Comparison of ENCODE assay signal across 1 cellular context in genomic region chr1:156241926-156242325, GRCh38.
TF ChIP-seq lines count a peak whose summit lies in the region.

Gene BGLAP (plus strand): TSS chr1:156242184. CDS start chr1:156242232, 48 bp downstream.

TF ChIP-seq in HepG2, 621 proteins besides CTCF, POLR2A, EP300 and RAD21:
- no peak for TF ChIP-seq YEATS2 (CRISPR knock-in tag; IDR thresholded peaks at IDR 0.05; ENCODE audit: borderline replicate concordance)
- TF ChIP-seq, protein P1, sequence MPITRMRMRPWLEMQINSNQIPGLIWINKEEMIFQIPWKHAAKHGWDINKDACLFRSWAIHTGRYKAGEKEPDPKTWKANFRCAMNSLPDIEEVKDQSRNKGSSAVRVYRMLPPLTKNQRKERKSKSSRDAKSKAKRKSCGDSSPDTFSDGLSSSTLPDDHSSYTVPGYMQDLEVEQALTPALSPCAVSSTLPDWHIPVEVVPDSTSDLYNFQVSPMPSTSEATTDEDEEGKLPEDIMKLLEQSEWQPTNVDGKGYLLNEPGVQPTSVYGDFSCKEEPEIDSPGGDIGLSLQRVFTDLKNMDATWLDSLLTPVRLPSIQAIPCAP (CRISPR knock-in tag; IDR thresholded peaks at IDR 0.05; ENCODE audit: low read depth), result no peak
- no peak for TF ChIP-seq ZNF207 (IDR thresholded peaks at IDR 0.05; ENCODE audit: borderline replicate concordance)
- TF ChIP-seq MATR3 (CRISPR knock-in tag; IDR thresholded peaks at IDR 0.05), result no peak
- TF ChIP-seq NCOA2 (CRISPR knock-in tag; IDR thresholded peaks at IDR 0.05), result no peak
- no peak for TF ChIP-seq ZNF24 (IDR thresholded peaks at IDR 0.05)
- TF ChIP-seq MED13 (CRISPR knock-in tag; IDR thresholded peaks at IDR 0.05), result no peak
- TF ChIP-seq AGO2 (optimal IDR thresholded peaks at IDR 0.05; ENCODE audit: low read depth, low read length), result peak; percentile 83
